ENCODE assay signal across 9 cellular contexts in genomic region chr19:46426506-46427162, GRCh38. TPM values are rescaled to one million over a fixed set of nuclear protein-coding genes. Genes with fewer than 3 reads are reported as not detected.
DNase-seq lines count a peak whose midpoint lies in the region; ATAC-seq, FAIRE-seq and TF ChIP-seq lines count a peak whose summit lies in the region.
"Had no signal": no experiment of that assay in that cellular context is flagged by ENCODE, and none has a peak within 500 bp of the region (broad histone marks: within the 10 kb centered on the region; RNA-seq: fewer than 3 reads in every experiment).

No MANE protein-coding gene starts in this region.

- ATAC-seq in SK-N-SH treated with all-trans-retinoic acid at 6 μM for 48 hours (peak; percentile 77), HG03108 (IDR thresholded peaks at IDR 0.05; ENCODE audit: unreplicated experiment) (no peak)
- ATAC-seq: HCT116 had no signal

- TF ChIP-seq CTCF in dorsolateral prefrontal cortex (IDR thresholded peaks at IDR 0.05 in 54 of 56, conservative IDR thresholded peaks at IDR 0.05 in 2 of 56; ENCODE audit: low read depth in 1 of 56, partially characterized antibody in 56 of 56) = peak in 4 of 56 donors; percentile 12 to 27 (median 15)
- no peak for TF ChIP-seq CTCF in liver (IDR thresholded peaks at IDR 0.05; ENCODE audit: low read depth, low read length, missing input control)

- H3K9ac ChIP-seq in liver (ENCODE audit: low read depth in 1 of 2, low read length in 2 of 2) = peak overlapping the region in 1 of 2 donors; percentile 59

- peaks cover 4 to 15% (median 10%) of the 10 kb centered on the region in 4 donors for H3K4me1 ChIP-seq in liver (ENCODE audit: control insufficient read depth in 4 of 4, insufficient read depth in 4 of 4, low read length in 3 of 4)

- 2% methylated on average over 32 of the region's 32 CpGs for WGBS in liver

- intact Hi-C loops in dorsolateral prefrontal cortex (cut with DNase I) = loop anchor here (5.0 kb wide), 1 partner anchor 46 kb away; the partner anchor contains the start of gene PNMA8A (in 2 of the 2)

- no peak for FAIRE-seq in GM19239 (lab: Jason Lieb, UNC)

- no peak for TF ChIP-seq RAD21 in liver (IDR thresholded peaks at IDR 0.05)

- no peaks in the 10 kb centered on the region for H3K36me3 ChIP-seq in liver (ENCODE audit: control insufficient read depth in 4 of 4, insufficient read depth in 3 of 4, low read depth in 1 of 4, low read length in 3 of 4)

- no peaks in the 10 kb centered on the region for H3K9me3 ChIP-seq in liver (ENCODE audit: control insufficient read depth in 4 of 4, low read length in 3 of 4)

- H3K27me3 ChIP-seq in dorsolateral prefrontal cortex = no peaks in the 10 kb centered on the region
- H3K27me3 ChIP-seq in liver (ENCODE audit: control insufficient read depth in 4 of 4, insufficient read depth in 4 of 4, low read length in 3 of 4) = peaks cover 0 to 2% (median under 1%) of the 10 kb centered on the region in 4 donors

- H3K27ac ChIP-seq in dorsolateral prefrontal cortex = peak overlapping the region in 39 of 59 donors; percentile 9 to 89 (median 62)
- H3K27ac ChIP-seq in liver (ENCODE audit: low read depth in 1 of 2, low read length in 2 of 2) = no peak overlapping the region

- DNase-seq in AG20443 (ENCODE audit: low spot score) (peak; percentile 83), HK-2 (ENCODE audit: unreplicated experiment) (peak; percentile 66), dorsolateral prefrontal cortex (peak; percentile 72 to 87 (median 82)), GM19239 (ENCODE audit: insufficient read length, low spot score) (no peak)
- DNase-seq in stimulated activated CD8-positive, alpha-beta memory T cell treated with anti-CD3 and anti-CD28 coated beads, Interleukin-4, amount 100 ng/mL, for 48 hours = peak; percentile 61

- H3K4me3 ChIP-seq in dorsolateral prefrontal cortex = peak overlapping the region; percentile 44 to 88 (median 76)
- peak overlapping the region; percentile 8 to 65 (median 60) for H3K4me3 ChIP-seq in liver (ENCODE audit: low read depth in 1 of 3, low read length in 3 of 3)

TF ChIP-seq in SK-N-SH treated with all-trans-retinoic acid at 6 μM for 48 hours, 23 proteins besides CTCF, POLR2A, EP300 and RAD21:
- TF ChIP-seq ZNF8 (CRISPR knock-in tag; IDR thresholded peaks at IDR 0.05) (no peak), ZFP3 (CRISPR knock-in tag; IDR thresholded peaks at IDR 0.05) (no peak), ZNF565 (CRISPR knock-in tag; conservative IDR thresholded peaks at IDR 0.05; ENCODE audit: low read depth) (no peak)

TF ChIP-seq in liver, 16 proteins besides CTCF, POLR2A, EP300 and RAD21:
- TF ChIP-seq YY1 (IDR thresholded peaks at IDR 0.05) (peak; percentile 70), ATF3 (IDR thresholded peaks at IDR 0.05) (no peak)

RNA-seq across cellular contexts. Expression of gene PNMA8C, which starts 2.1 kb away (rescaled TPM):
- total RNA-seq in dorsolateral prefrontal cortex = 10 to 100 TPM; 13.9 to 66.1 (median 39.2) TPM
- total RNA-seq in liver = under 1 TPM in 1 of 2 donors, not detected in 1; under 0.01 TPM
- polyA plus RNA-seq in liver = not detected

RNA-seq across cellular contexts. Expression of gene CCDC8, which starts 13.3 kb away (rescaled TPM):
- 1 to 10 TPM; 1.2 to 7.4 (median 3.3) TPM for total RNA-seq in dorsolateral prefrontal cortex
- total RNA-seq in liver = 1 to 10 TPM in 1 of 2 donors, under 1 TPM in 1; 0.75 to 5.9 TPM
- polyA plus RNA-seq in liver = under 1 TPM; 0.18 to 0.48 TPM

RNA-seq across cellular contexts. Expression of gene PNMA8A, which starts 44.7 kb away (rescaled TPM):
- total RNA-seq in dorsolateral prefrontal cortex = 100 to 1,000 TPM in 105 of 120 experiments, 10 to 100 TPM in 15; 46.6 to 225 (median 143) TPM
- total RNA-seq in liver = under 1 TPM; 0.17 to 0.93 TPM
- under 1 TPM in 1 of 2 donors, not detected in 1; 0.22 TPM for polyA plus RNA-seq in liver

Comparison
In these comparisons a context has a peak if more than half of its experiments do, and no peak if none do; other contexts are left out.
1. H3K27ac ChIP-seq: peak in dorsolateral prefrontal cortex (39 of 59); none in liver (0 of 2).
2. RNA of gene PNMA8C, which starts 2.1 kb away (total RNA-seq): 13.9 to 66.1 TPM in dorsolateral prefrontal cortex; under 0.01 TPM in liver; every median in the first group is over 10 times any median in the second.
3. RNA of gene PNMA8A, which starts 44.7 kb away (total RNA-seq): 46.6 to 225 TPM in dorsolateral prefrontal cortex; 0.17 to 0.93 TPM in liver; every median in the first group is over 10 times any median in the second.